In the genomic region with DNA sequence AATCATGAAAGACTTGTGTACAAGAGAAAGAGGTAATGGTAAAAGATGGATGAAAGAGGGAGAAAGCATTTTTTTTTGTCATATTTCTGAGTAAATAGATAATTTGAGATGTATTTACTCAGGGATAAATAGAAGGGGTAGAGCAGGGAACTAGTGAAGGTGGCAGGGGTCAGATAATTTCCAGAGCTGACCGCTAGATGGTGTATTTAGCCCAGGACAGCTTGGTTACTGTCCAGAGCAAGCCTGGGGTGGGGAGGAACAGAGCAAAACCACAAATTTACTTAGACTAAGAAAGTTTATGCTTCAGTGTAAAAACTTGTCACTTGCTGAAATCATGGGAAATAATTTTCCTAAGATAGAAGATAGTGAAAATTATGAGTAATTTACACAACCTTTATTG, we compare ENCODE assay signal across 18 cellular contexts.
DNase-seq lines count a peak whose midpoint lies in the region; ATAC-seq and TF ChIP-seq lines count a peak whose summit lies in the region.
"Had no signal": no experiment of that assay in that cellular context is flagged by ENCODE, and none has a peak within 500 bp of the region (broad histone marks: within the 10 kb centered on the region; RNA-seq: fewer than 3 reads in every experiment).

No MANE protein-coding gene starts in this region.

- ATAC-seq in HG03045 (IDR thresholded peaks at IDR 0.05; ENCODE audit: unreplicated experiment), result no peak
- ATAC-seq: stimulated activated effector memory CD8-positive, alpha-beta T cell treated with anti-CD3 and anti-CD28 coated beads, Interleukin-12 subunit alpha, Interleukin-12 subunit beta, amount 100 ng/mL, for 72 hours had no signal

- H3K9me3 Mint-ChIP-seq in MCF 10A (ENCODE audit: unreplicated experiment), result peaks cover 19% of the 10 kb centered on the region

- H3K4me1 Mint-ChIP-seq in MCF 10A (ENCODE audit: insufficient read depth, unreplicated experiment), result peaks cover 14% of the 10 kb centered on the region
- H3K4me1 Mint-ChIP-seq: memory B cell had no signal

- H3K9me3 ChIP-seq in breast epithelium (no peaks in the 10 kb centered on the region), spleen (peaks cover 0 to 22% (median 10%) of the 10 kb centered on the region in 8 donors)
- H3K9me3 ChIP-seq: uterus had no signal

- no peaks in the 10 kb centered on the region for H3K27me3 ChIP-seq in breast epithelium
- H3K27me3 ChIP-seq in spleen (replicated peaks in 1 of 7), result no peaks in the 10 kb centered on the region
- H3K27me3 ChIP-seq: ascending aorta, uterus had no signal

- CTCF ChIA-PET in MCF 10A (lab: Yijun Ruan, JAX), result interaction anchor here (0.5 to 2.8 kb wide), 7 partner anchors 10 to 125 kb away, joined by 3 to 7 read pairs (median 3); no protein-coding TSS in a partner anchor

- H3K27me3 Mint-ChIP-seq in MCF 10A (ENCODE audit: insufficient read depth, unreplicated experiment), result peaks cover 10% of the 10 kb centered on the region

- H3K36me3 Mint-ChIP-seq in MCF 10A (ENCODE audit: insufficient read depth, unreplicated experiment), result no peaks in the 10 kb centered on the region
- H3K36me3 Mint-ChIP-seq: memory B cell; stimulated activated effector memory CD8-positive, alpha-beta T cell treated with anti-CD3 and anti-CD28 coated beads, Interleukin-12 subunit alpha, Interleukin-12 subunit beta, amount 100 ng/mL, for 72 hours had no signal

- no TSS peak for BruUV-seq in MCF 10A (replicated peaks; lab: Mats Ljungman, UMichigan)

- H3K4me3 Mint-ChIP-seq in MCF 10A (ENCODE audit: unreplicated experiment), result no peak overlapping the region
- H3K4me3 Mint-ChIP-seq: memory B cell; stimulated activated effector memory CD8-positive, alpha-beta T cell treated with anti-CD3 and anti-CD28 coated beads, Interleukin-12 subunit alpha, Interleukin-12 subunit beta, amount 100 ng/mL, for 72 hours had no signal

- intact Hi-C loops in MCF 10A (cut with micrococcal nuclease), result no loop called here
- intact Hi-C loops in breast epithelium (cut with DNase I; ENCODE audit: low total_unique reads), result no loop called here
- intact Hi-C loops in spleen (cut with DNase I; ENCODE audit: low total_unique reads), result no loop called here

- no peak overlapping the region for H3K27ac Mint-ChIP-seq in MCF 10A (ENCODE audit: low read depth, unreplicated experiment)
- H3K27ac Mint-ChIP-seq: memory B cell; stimulated activated effector memory CD8-positive, alpha-beta T cell treated with anti-CD3 and anti-CD28 coated beads, Interleukin-12 subunit alpha, Interleukin-12 subunit beta, amount 100 ng/mL, for 72 hours had no signal

- H3K27ac ChIP-seq in breast epithelium (no peak overlapping the region), spleen (no peak overlapping the region)
- H3K27ac ChIP-seq: ascending aorta, uterus had no signal

- no peak for TF ChIP-seq POLR2A in breast epithelium (IDR thresholded peaks at IDR 0.05)
- no peak for TF ChIP-seq POLR2A in NB4 (IDR thresholded peaks at IDR 0.05; ENCODE audit: extremely low read depth, insufficient read length)
- no peak for TF ChIP-seq POLR2A in spleen (IDR thresholded peaks at IDR 0.05)

- POLR2A ChIA-PET in MCF 10A (lab: Yijun Ruan, JAX), result no interaction called here

- DNase-seq in MCF 10A (ENCODE audit: unreplicated experiment), result no peak
- DNase-seq in breast epithelium (ENCODE audit: low spot score in 2 of 2), result no peak
- DNase-seq in NB4 (ENCODE audit: low read depth), result peak; percentile 29
- DNase-seq in cardiac fibroblast (ENCODE audit: low read depth in 2 of 2), result peak in 1 of 2 donors; percentile 8
- no peak for DNase-seq in retinal pigment epithelial cell (ENCODE audit: low read depth)
- no peak for DNase-seq in spleen
- DNase-seq in NCI-H187 treated with DMSO at 0.1 percent for 48 hours (lab: John Stamatoyannopoulos, UW), result no peak
- DNase-seq: activated CD4-positive, CD25-positive, alpha-beta regulatory T cell; activated T-cell treated with anti-CD3 and anti-CD28 coated beads, Interleukin-2, amount 50 U/mL, for 1 hour; DMS79; posterior cingulate gyrus; SHP77 treated with DMSO at 0.1 percent for 48 hours; stimulated activated CD4-positive, alpha-beta T cell treated with anti-CD3 and anti-CD28 coated beads, Interleukin-1b, Interleukin-23, amount 100 ng/mL, for 48 hours; uterus had no signal

- 84 to 91% (median 88%) methylated on average over 1 of the region's 1 CpG for WGBS in spleen, 5 donors

- H3K4me1 ChIP-seq in breast epithelium (no peaks in the 10 kb centered on the region), spleen (no peaks in the 10 kb centered on the region)
- H3K4me1 ChIP-seq: ascending aorta had no signal

- TF ChIP-seq CTCF in MCF 10A (IDR thresholded peaks at IDR 0.05; ENCODE audit: unreplicated experiment), result peak; percentile 22
- TF ChIP-seq CTCF in breast epithelium (IDR thresholded peaks at IDR 0.05), result no peak
- TF ChIP-seq CTCF in NB4 (IDR thresholded peaks at IDR 0.05; ENCODE audit: low read depth, low read length), result no peak
- peak; percentile 40 for TF ChIP-seq CTCF in cardiac fibroblast (IDR thresholded peaks at IDR 0.05; ENCODE audit: low read depth, low read length)
- TF ChIP-seq CTCF in retinal pigment epithelial cell (conservative IDR thresholded peaks at IDR 0.05; ENCODE audit: low read depth, low read length), result peak; percentile 34
- TF ChIP-seq CTCF in spleen (IDR thresholded peaks at IDR 0.05 in 8 of 11, conservative IDR thresholded peaks at IDR 0.05 in 3 of 11), result no peak

- H3K36me3 ChIP-seq in breast epithelium, result no peaks in the 10 kb centered on the region
- no peaks in the 10 kb centered on the region for H3K36me3 ChIP-seq in spleen
- H3K36me3 ChIP-seq: ascending aorta, uterus had no signal

- no peak overlapping the region for H3K4me3 ChIP-seq in breast epithelium
- H3K4me3 ChIP-seq in NB4 (ENCODE audit: low read depth, low read length), result no peak overlapping the region
- no peak overlapping the region for H3K4me3 ChIP-seq in cardiac fibroblast (replicated peaks in 1 of 2; ENCODE audit: low read depth in 2 of 2, low read length in 2 of 2)
- no peak overlapping the region for H3K4me3 ChIP-seq in retinal pigment epithelial cell (ENCODE audit: low read length)
- H3K4me3 ChIP-seq in spleen, result no peak overlapping the region
- H3K4me3 ChIP-seq: ascending aorta, uterus had no signal

Comparison
In these comparisons a context has a peak if more than half of its experiments do, and no peak if none do; other contexts are left out.
1. CTCF ChIP-seq: peak in MCF 10A (single experiment), cardiac fibroblast (single experiment) and retinal pigment epithelial cell (single experiment); none in breast epithelium (0 of 3), NB4 (single experiment) and spleen (0 of 11).